ENCODE assay signal across 2 cellular contexts in genomic region chr17:40553694-40554534, GRCh38.
TF ChIP-seq lines count a peak whose summit lies in the region.

No MANE protein-coding gene starts in this region.

TF ChIP-seq in K562, 482 proteins besides CTCF, POLR2A, EP300 and RAD21 (continues in another document):
- TF ChIP-seq ZMIZ1 (IDR thresholded peaks at IDR 0.05; ENCODE audit: low read depth in 2 of 2, low read length in 2 of 2): peak in 1 of 2 experiments; percentile 53; a peak in 2 of 4 replicates
- no peak for TF ChIP-seq ZNF124 (CRISPR knock-in tag; IDR thresholded peaks at IDR 0.05)
- TF ChIP-seq TARDBP (IDR thresholded peaks at IDR 0.05): peak; percentile 75; the same call in 1 of the 2 replicates
- peak; percentile 67; the same call in 1 of the 2 replicates for TF ChIP-seq CREB3 (tag; conservative IDR thresholded peaks at IDR 0.05; ENCODE audit: low read depth)
- TF ChIP-seq NFRKB (IDR thresholded peaks at IDR 0.05; ENCODE audit: low read depth): peak; percentile 82
- TF ChIP-seq ZC3H11A (IDR thresholded peaks at IDR 0.05; ENCODE audit: low read depth, low read length): no peak
- no peak for TF ChIP-seq BRF1 (IDR thresholded peaks at IDR 0.05; ENCODE audit: borderline replicate concordance, extremely low read depth, insufficient read length)
- no peak for TF ChIP-seq STAT6 (CRISPR knock-in tag; IDR thresholded peaks at IDR 0.05)
- TF ChIP-seq ZNF766 (CRISPR knock-in tag; conservative IDR thresholded peaks at IDR 0.05): no peak; the same call in 1 of the 2 replicates
- 0 out of 2 replicates have a peak, but pooled peaks have one; percentile 57 for TF ChIP-seq ATF6 (CRISPR knock-in tag; IDR thresholded peaks at IDR 0.05)
- no peak for TF ChIP-seq HOXB6 (CRISPR knock-in tag; IDR thresholded peaks at IDR 0.05; ENCODE audit: borderline replicate concordance)
- no peak for TF ChIP-seq SETDB1 (IDR thresholded peaks at IDR 0.05; ENCODE audit: low read length)
- TF ChIP-seq KDM1A (IDR thresholded peaks at IDR 0.05): peak; percentile 74 to 78; a peak in 3 of 4 replicates
- TF ChIP-seq ASH1L (IDR thresholded peaks at IDR 0.05; ENCODE audit: borderline replicate concordance, low read depth, partially characterized antibody): no peak
- TF ChIP-seq EZH2 (IDR thresholded peaks at IDR 0.05; ENCODE audit: borderline replicate concordance, low read depth, low read length): no peak
- TF ChIP-seq ZNF274 (IDR thresholded peaks at IDR 0.05; ENCODE audit: borderline replicate concordance, low read depth, low read length): no peak
- TF ChIP-seq TSC22D4 (tag; IDR thresholded peaks at IDR 0.05): no peak
- no peak for TF ChIP-seq ZNF3 (CRISPR knock-in tag; IDR thresholded peaks at IDR 0.05)
- peak; percentile 82 for TF ChIP-seq NFIC (IDR thresholded peaks at IDR 0.05)
- TF ChIP-seq FOXM1 (IDR thresholded peaks at IDR 0.05; ENCODE audit: low read depth): peak; percentile 59
- no peak for TF ChIP-seq FOXM1 (CRISPR knock-in tag; IDR thresholded peaks at IDR 0.05; ENCODE audit: low read depth)
- TF ChIP-seq MEF2D (tag; conservative IDR thresholded peaks at IDR 0.05; ENCODE audit: low read depth): peak; percentile 68
- TF ChIP-seq TRIM24 (IDR thresholded peaks at IDR 0.05): peak; percentile 33 to 73; a peak in 3 of 4 replicates
- TF ChIP-seq RBFOX2 (IDR thresholded peaks at IDR 0.05; ENCODE audit: low read depth, low read length): peak; percentile 60

TF ChIP-seq in SK-N-SH, 30 proteins besides CTCF, POLR2A, EP300 and RAD21:
- TF ChIP-seq SIN3A (IDR thresholded peaks at IDR 0.05; ENCODE audit: borderline replicate concordance, low read depth, low read length) (no peak), RCOR1 (IDR thresholded peaks at IDR 0.05; ENCODE audit: low read length) (no peak), FOSL2 (IDR thresholded peaks at IDR 0.05; ENCODE audit: borderline replicate concordance, low read depth) (no peak), YY1 (IDR thresholded peaks at IDR 0.05; ENCODE audit: low read depth) (no peak), NFIC (IDR thresholded peaks at IDR 0.05; ENCODE audit: borderline replicate concordance) (no peak), JUND (IDR thresholded peaks at IDR 0.05) (no peak)
